Comparison of ENCODE assay signal across 11 cellular contexts in the genomic region with DNA sequence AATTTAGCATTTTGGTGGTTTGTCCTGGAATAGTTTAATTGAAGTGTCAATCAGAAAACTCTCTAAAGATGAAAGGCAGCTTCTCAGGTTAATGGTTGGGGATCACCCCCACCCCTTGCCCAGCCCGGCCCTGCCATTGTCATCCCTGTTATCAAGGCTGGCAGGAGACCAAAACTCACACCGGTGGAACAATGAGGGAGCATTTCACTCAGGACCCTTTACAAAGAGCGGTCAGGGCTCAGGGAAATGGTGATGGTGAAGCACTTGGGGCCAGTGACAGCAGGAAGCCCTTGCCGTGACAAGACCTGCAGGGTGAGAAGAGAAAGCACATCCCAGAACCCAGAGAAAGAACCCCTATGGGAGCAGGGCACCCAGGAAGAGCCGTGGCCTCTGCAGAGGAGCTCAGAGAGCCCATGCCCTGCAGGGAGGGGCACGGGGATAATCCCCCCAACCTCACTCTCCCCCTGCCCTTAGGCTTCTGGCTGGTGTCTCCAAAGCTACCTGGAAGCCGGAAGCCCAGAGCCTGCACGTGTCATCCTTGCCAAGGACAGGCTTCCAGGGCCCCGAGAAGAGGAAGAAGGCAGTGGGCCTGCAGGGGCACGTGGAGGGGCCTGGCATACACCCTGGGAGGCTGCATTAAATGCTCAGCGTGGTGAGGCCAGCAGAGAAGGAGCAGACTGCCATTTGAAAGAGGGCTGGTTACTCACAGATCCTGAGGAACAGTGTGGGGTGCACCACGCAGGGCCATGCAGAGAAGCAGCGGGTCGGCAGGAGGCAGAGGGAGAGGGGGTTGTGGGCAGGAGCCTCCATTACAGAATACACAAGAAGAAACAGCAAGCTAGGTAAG.
"Had no signal": no experiment of that assay in that cellular context is flagged by ENCODE, and none has a peak within 500 bp of the region (broad histone marks: within the 10 kb centered on the region; RNA-seq: fewer than 3 reads in every experiment).

No MANE protein-coding gene starts in this region.

- H3K27ac Mint-ChIP-seq: activated naive CD4-positive, alpha-beta T cell treated with anti-CD3 and anti-CD28 coated beads, Interleukin-2, amount 50 U/mL, for 24 hours; natural killer cell treated with Interleukin-12 subunit alpha and Interleukin-12 subunit beta and Interleukin-15 and Interleukin-18, amount 100 ng/mL, for 72 hours had no signal

- H3K27ac ChIP-seq: prostate gland, right lobe of liver had no signal

- H3K9me3 ChIP-seq: prostate gland, right lobe of liver had no signal

- H3K36me3 ChIP-seq: prostate gland, right lobe of liver had no signal

- ATAC-seq: right lobe of liver had no signal

- H3K27me3 ChIP-seq: right lobe of liver had no signal

- H3K4me1 Mint-ChIP-seq: activated naive CD4-positive, alpha-beta T cell treated with anti-CD3 and anti-CD28 coated beads, Interleukin-2, amount 50 U/mL, for 24 hours had no signal

- H3K4me1 ChIP-seq: prostate gland, right lobe of liver had no signal

- DNase-seq: activated CD4-positive, alpha-beta T cell treated with anti-CD3 and anti-CD28 coated beads, Interleukin-2, amount 50 U/mL, for 1 hour; caudate nucleus; erythroblast; hypothalamus; right lobe of liver; stimulated activated naive CD4-positive, alpha-beta T cell; T-helper 2 cell; trophoblast cell had no signal

- H3K9me3 Mint-ChIP-seq: activated naive CD4-positive, alpha-beta T cell treated with anti-CD3 and anti-CD28 coated beads, Interleukin-2, amount 50 U/mL, for 24 hours; natural killer cell treated with Interleukin-12 subunit alpha and Interleukin-12 subunit beta and Interleukin-15 and Interleukin-18, amount 100 ng/mL, for 72 hours had no signal

- H3K4me3 Mint-ChIP-seq: activated naive CD4-positive, alpha-beta T cell treated with anti-CD3 and anti-CD28 coated beads, Interleukin-2, amount 50 U/mL, for 24 hours; natural killer cell treated with Interleukin-12 subunit alpha and Interleukin-12 subunit beta and Interleukin-15 and Interleukin-18, amount 100 ng/mL, for 72 hours had no signal

- H3K36me3 Mint-ChIP-seq: activated naive CD4-positive, alpha-beta T cell treated with anti-CD3 and anti-CD28 coated beads, Interleukin-2, amount 50 U/mL, for 24 hours; natural killer cell treated with Interleukin-12 subunit alpha and Interleukin-12 subunit beta and Interleukin-15 and Interleukin-18, amount 100 ng/mL, for 72 hours had no signal

- H3K4me3 ChIP-seq: prostate gland, right lobe of liver had no signal
